In the genomic region with DNA sequence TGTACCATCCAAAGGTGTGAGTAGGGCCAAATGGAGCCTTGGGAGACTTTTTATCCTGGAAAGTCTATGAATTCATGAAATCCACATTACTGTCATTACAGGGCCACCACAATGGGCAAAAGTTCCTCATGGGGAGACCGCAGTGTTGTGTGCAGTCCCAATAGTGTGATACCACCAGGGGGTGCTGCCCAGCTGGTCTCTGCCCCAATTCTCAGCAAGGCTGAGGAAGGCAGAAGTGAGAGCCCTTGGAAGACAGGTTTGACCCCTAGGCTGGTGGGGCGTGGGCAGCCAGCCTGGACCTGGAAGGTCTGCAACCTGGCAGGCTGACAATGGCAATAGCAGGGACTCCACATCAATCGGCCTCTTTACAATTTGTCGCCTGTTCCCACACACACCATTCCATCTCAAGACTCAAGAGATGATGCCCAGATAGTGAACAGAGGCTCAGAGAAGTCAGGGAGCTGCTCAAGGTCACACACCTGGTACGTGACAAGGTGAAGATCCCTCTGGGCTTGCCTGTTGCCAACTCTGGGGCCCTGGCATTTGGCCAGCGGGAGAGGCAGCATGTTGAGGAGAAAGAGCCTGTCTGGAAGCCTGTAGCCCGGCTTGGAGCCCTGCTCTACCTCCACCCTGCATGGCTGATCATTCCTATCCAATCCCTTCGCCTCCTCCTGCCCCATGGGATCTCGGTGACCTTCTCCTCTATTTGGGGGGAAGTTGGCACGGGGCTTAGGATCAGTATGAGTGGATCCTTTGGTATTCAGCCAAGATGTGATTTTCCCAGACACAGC, we compare ENCODE assay signal across 8 cellular contexts. TPM values are rescaled to one million over a fixed set of nuclear protein-coding genes. Genes with fewer than 3 reads are reported as not detected.
DNase-seq lines count a peak whose midpoint lies in the region; ATAC-seq lines count a peak whose summit lies in the region.

No MANE protein-coding gene starts in this region.

- no peak overlapping the region for H3K23ac ChIP-seq in mesenchymal stem cell (ENCODE audit: low read length in 2 of 2)

- peaks cover 6% of the 10 kb centered on the region for H3K36me3 Mint-ChIP-seq in effector memory CD8-positive, alpha-beta T cell (ENCODE audit: insufficient read depth)

- H3K4me1 Mint-ChIP-seq in effector memory CD8-positive, alpha-beta T cell (ENCODE audit: low read depth in 2 of 2): peaks cover 11 to 15% of the 10 kb centered on the region in 2 donors

- peak; percentile 62 for ATAC-seq in effector memory CD8-positive, alpha-beta T cell (replicated peaks)
- no peak for ATAC-seq in HG02571 (IDR thresholded peaks at IDR 0.05; ENCODE audit: unreplicated experiment)

- peaks cover 73 to 94% of the 10 kb centered on the region in 2 donors for H3K27me3 Mint-ChIP-seq in effector memory CD8-positive, alpha-beta T cell

- peaks cover 25 to 38% of the 10 kb centered on the region in 2 experiments for H3K27me3 ChIP-seq in mesenchymal stem cell (ENCODE audit: control insufficient read depth in 1 of 2, insufficient read depth in 1 of 2, low read length in 2 of 2)

- H3K14ac ChIP-seq in mesenchymal stem cell (ENCODE audit: low read length in 2 of 2): no peak overlapping the region

- H3K4me3 ChIP-seq in mesenchymal stem cell (ENCODE audit: insufficient read depth in 1 of 2, low read depth in 1 of 2, low read length in 2 of 2): no peak overlapping the region

- no peak overlapping the region for H3K4me3 Mint-ChIP-seq in effector memory CD8-positive, alpha-beta T cell

- H3K9me3 Mint-ChIP-seq in effector memory CD8-positive, alpha-beta T cell: no peaks in the 10 kb centered on the region

- no peak overlapping the region for H3K9ac ChIP-seq in mesenchymal stem cell (ENCODE audit: low read length)

- H3K79me1 ChIP-seq in mesenchymal stem cell (replicated peaks; ENCODE audit: low read length, poor library complexity, severe bottlenecking): peaks cover 3% of the 10 kb centered on the region

- WGBS in mesenchymal stem cell: 53% methylated on average over 7 of the region's 10 CpGs

- H3K4ac ChIP-seq in mesenchymal stem cell (ENCODE audit: low read depth in 1 of 2, low read length in 2 of 2): no peak overlapping the region

- H2BK5ac ChIP-seq in mesenchymal stem cell (ENCODE audit: low read depth, low read length, poor library complexity, severe bottlenecking): no peak overlapping the region

- no peaks in the 10 kb centered on the region for H3K36me3 ChIP-seq in mesenchymal stem cell (ENCODE audit: control insufficient read depth in 1 of 2, insufficient read depth in 2 of 2, low read depth in 1 of 2, low read length in 2 of 2)

- no peak overlapping the region for H4K91ac ChIP-seq in mesenchymal stem cell (ENCODE audit: low read length)

- H3K4me1 ChIP-seq in mesenchymal stem cell (ENCODE audit: control insufficient read depth, insufficient read depth, low read depth, low read length): peaks cover 43% of the 10 kb centered on the region

- peak; percentile 14 for DNase-seq in NCI-H2196 treated with DMSO at 0.1 percent for 48 hours (lab: John Stamatoyannopoulos, UW; ENCODE audit: unreplicated experiment)
- DNase-seq in NCI-H2196 (lab: John Stamatoyannopoulos, UW; ENCODE audit: unreplicated experiment): no peak
- DNase-seq in NCI-H510A treated with DMSO at 0.1 percent for 48 hours (lab: John Stamatoyannopoulos, UW): peak; percentile 36
- peak; percentile 68 to 73 for DNase-seq in activated CD4-positive, alpha-beta T cell treated with anti-CD3 and anti-CD28 coated beads, Interleukin-2, amount 50 U/mL, for 48 hours
- peak; percentile 55 to 63 (median 60) for DNase-seq in effector memory CD8-positive, alpha-beta T cell
- peak; percentile 66 for DNase-seq in mesenchymal stem cell
- DNase-seq in stimulated activated CD8-positive, alpha-beta memory T cell treated with anti-CD3 and anti-CD28 coated beads, Interleukin-4, amount 100 ng/mL, for 1 hour (ENCODE audit: low read depth in 2 of 2, low spot score in 1 of 2): peak; percentile 22 to 27

- H2AFZ ChIP-seq in mesenchymal stem cell (ENCODE audit: low read depth, low read length): no peak overlapping the region

- no peak overlapping the region for H2BK15ac ChIP-seq in mesenchymal stem cell (ENCODE audit: low read depth, poor library complexity, severe bottlenecking)

- H2BK120ac ChIP-seq in mesenchymal stem cell (ENCODE audit: low read depth, low read length): no peak overlapping the region

- no peaks in the 10 kb centered on the region for H3K9me3 ChIP-seq in mesenchymal stem cell (ENCODE audit: control insufficient read depth, low read length)

- H3K4me2 ChIP-seq in mesenchymal stem cell (ENCODE audit: low read length, poor library complexity, severe bottlenecking): no peak overlapping the region

- H4K8ac ChIP-seq in mesenchymal stem cell (ENCODE audit: low read length): no peak overlapping the region

- H2AK5ac ChIP-seq in mesenchymal stem cell (ENCODE audit: low read length, severe bottlenecking): no peak overlapping the region

- peak overlapping the region in 1 of 2 experiments; percentile 5 for H3K18ac ChIP-seq in mesenchymal stem cell (ENCODE audit: low read depth in 1 of 2, low read length in 2 of 2)

- peak overlapping the region in 1 of 2 experiments; percentile 82 for H2BK12ac ChIP-seq in mesenchymal stem cell (ENCODE audit: low read length in 2 of 2)

- H3K27ac Mint-ChIP-seq in effector memory CD8-positive, alpha-beta T cell: no peak overlapping the region

- H3K27ac ChIP-seq in mesenchymal stem cell (ENCODE audit: low read length, poor library complexity, severe bottlenecking): no peak overlapping the region

RNA-seq across cellular contexts. Expression of a gene that starts 3.1 kb away (rescaled TPM):
- polyA plus RNA-seq in mesenchymal stem cell (2013, experiment 1 of 2): 5.8 TPM
- 6.0 TPM for polyA plus RNA-seq in mesenchymal stem cell (2013, experiment 2 of 2)

RNA-seq across cellular contexts. Expression of a gene that starts 56.5 kb away (rescaled TPM):
- not detected for polyA plus RNA-seq in mesenchymal stem cell (2013, experiment 1 of 2)
- not detected for polyA plus RNA-seq in mesenchymal stem cell (2013, experiment 2 of 2)
